In genomic region chr1:41239988-41240610, GRCh38 we compare ENCODE assay signal across 1 cellular context.
TF ChIP-seq lines count a peak whose summit lies in the region.

No MANE protein-coding gene starts in this region.

TF ChIP-seq in HepG2, 621 proteins besides CTCF, POLR2A, EP300 and RAD21 (continued from another document and continues in another):
- TF ChIP-seq ZNF512B (CRISPR knock-in tag; IDR thresholded peaks at IDR 0.05; ENCODE audit: borderline replicate concordance) (no peak), NFAT5 (CRISPR knock-in tag; IDR thresholded peaks at IDR 0.05) (no peak), ZNF619 (CRISPR knock-in tag; IDR thresholded peaks at IDR 0.05) (no peak), NRL (CRISPR knock-in tag; IDR thresholded peaks at IDR 0.05; ENCODE audit: borderline replicate concordance) (no peak), KMT2A (CRISPR knock-in tag; IDR thresholded peaks at IDR 0.05) (no peak), ZNF362 (CRISPR knock-in tag; IDR thresholded peaks at IDR 0.05; ENCODE audit: borderline replicate concordance) (0 out of 2 replicates have a peak, but pooled peaks have one; percentile 16), RBM39 (IDR thresholded peaks at IDR 0.05; ENCODE audit: low read depth, low read length, poor library complexity, severe bottlenecking) (no peak), ZMYM2 (CRISPR knock-in tag; IDR thresholded peaks at IDR 0.05) (no peak), FIP1L1 (IDR thresholded peaks at IDR 0.05; ENCODE audit: borderline replicate concordance, insufficient read depth, low read depth, low read length) (no peak), ZNF331 (CRISPR knock-in tag; IDR thresholded peaks at IDR 0.05) (peak; percentile 60; the same call in 1 of the 2 replicates), GABPB1 (CRISPR knock-in tag; IDR thresholded peaks at IDR 0.05) (no peak), ZNF674 (CRISPR knock-in tag; IDR thresholded peaks at IDR 0.05; ENCODE audit: low read depth) (no peak), TBL1XR1 (IDR thresholded peaks at IDR 0.05; ENCODE audit: borderline replicate concordance, low read length, partially characterized antibody) (no peak), EHMT2 (IDR thresholded peaks at IDR 0.05; ENCODE audit: borderline replicate concordance, low read depth, low read length) (peak; percentile 73; the same call in 1 of the 2 replicates), SMARCE1 (IDR thresholded peaks at IDR 0.05; ENCODE audit: borderline replicate concordance) (no peak), ATF2 (CRISPR knock-in tag; IDR thresholded peaks at IDR 0.05) (peak; percentile 80), PRPF4 (IDR thresholded peaks at IDR 0.05; ENCODE audit: low read depth, low read length, poor library complexity, severe bottlenecking) (no peak), THAP11 (CRISPR knock-in tag; IDR thresholded peaks at IDR 0.05) (peak; percentile 44; the same call in 1 of the 2 replicates), ZBED4 (CRISPR knock-in tag; IDR thresholded peaks at IDR 0.05; ENCODE audit: borderline replicate concordance) (peak; percentile 33; the same call in 1 of the 2 replicates), ZNF275 (CRISPR knock-in tag; IDR thresholded peaks at IDR 0.05; ENCODE audit: borderline replicate concordance) (no peak), PHB2 (IDR thresholded peaks at IDR 0.05; ENCODE audit: partially characterized antibody) (no peak), ATF3 (CRISPR knock-in tag; IDR thresholded peaks at IDR 0.05) (peak; percentile 19; the same call in 1 of the 2 replicates), HOMEZ (CRISPR knock-in tag; IDR thresholded peaks at IDR 0.05; ENCODE audit: low read depth) (no peak; the same call in 1 of the 2 replicates), ATAD3A (CRISPR knock-in tag; IDR thresholded peaks at IDR 0.05) (no peak), PAX8 (CRISPR knock-in tag; IDR thresholded peaks at IDR 0.05; ENCODE audit: borderline replicate concordance) (no peak), ZNF609 (CRISPR knock-in tag; IDR thresholded peaks at IDR 0.05; ENCODE audit: borderline replicate concordance) (peak; percentile 98), MLLT10 (CRISPR knock-in tag; IDR thresholded peaks at IDR 0.05) (no peak), ZNF605 (CRISPR knock-in tag; IDR thresholded peaks at IDR 0.05) (no peak)
